27 cellular contexts compared by ENCODE assay signal in genomic region chr11:125351868-125352250, GRCh38.
"Had no signal": no experiment of that assay in that cellular context is flagged by ENCODE, and none has a peak within 500 bp of the region (broad histone marks: within the 10 kb centered on the region; RNA-seq: fewer than 3 reads in every experiment).

No MANE protein-coding gene starts in this region.

- H3K4me1 ChIP-seq: left lung, parathyroid adenoma, suprapubic skin had no signal

- H3K36me3 ChIP-seq: left lung, lower lobe of right lung, neutrophil, suprapubic skin, thoracic aorta, tibial artery, upper lobe of right lung had no signal

- H3K27me3 Mint-ChIP-seq: progenitor cell of endocrine pancreas; stimulated activated naive CD8-positive, alpha-beta T cell treated with anti-CD3 and anti-CD28 coated beads, Interleukin-15, Interleukin-2, amounts not matched to agents 100 ng/mL and 50 ng/mL, for 24 hours had no signal

- H3K4me3 Mint-ChIP-seq: immature natural killer cell; naive thymus-derived CD8-positive, alpha-beta T cell; stimulated activated effector memory CD8-positive, alpha-beta T cell treated with anti-CD3 and anti-CD28 coated beads, Interleukin-12 subunit alpha, Interleukin-12 subunit beta, amount 100 ng/mL, for 72 hours; stimulated activated naive CD8-positive, alpha-beta T cell treated with anti-CD3 and anti-CD28 coated beads, Interleukin-15, Interleukin-2, amounts not matched to agents 100 ng/mL and 50 ng/mL, for 24 hours had no signal

- ATAC-seq: left colon; left lung; lower lobe of right lung; naive thymus-derived CD8-positive, alpha-beta T cell; right cardiac atrium; sciatic nerve; stimulated activated effector memory CD8-positive, alpha-beta T cell treated with anti-CD3 and anti-CD28 coated beads, Interleukin-12 subunit alpha, Interleukin-12 subunit beta, amount 100 ng/mL, for 72 hours; upper lobe of right lung had no signal

- H3K9me3 ChIP-seq: left lung, lower lobe of right lung, neutrophil, suprapubic skin, thoracic aorta, tibial artery, upper lobe of right lung had no signal

- H3K4me3 ChIP-seq: left lung, lower lobe of right lung, skin epidermis, suprapubic skin, thoracic aorta, tibial artery, upper lobe of right lung had no signal

- H3K27me3 ChIP-seq: suprapubic skin, tibial artery, upper lobe of right lung had no signal

- H3K9me3 Mint-ChIP-seq: immature natural killer cell; naive thymus-derived CD8-positive, alpha-beta T cell; stimulated activated effector memory CD8-positive, alpha-beta T cell treated with anti-CD3 and anti-CD28 coated beads, Interleukin-12 subunit alpha, Interleukin-12 subunit beta, amount 100 ng/mL, for 72 hours; stimulated activated naive CD8-positive, alpha-beta T cell treated with anti-CD3 and anti-CD28 coated beads, Interleukin-15, Interleukin-2, amounts not matched to agents 100 ng/mL and 50 ng/mL, for 24 hours had no signal

- H2AFZ ChIP-seq: parathyroid adenoma had no signal

- H3K36me3 Mint-ChIP-seq: immature natural killer cell; naive thymus-derived CD8-positive, alpha-beta T cell; stimulated activated effector memory CD8-positive, alpha-beta T cell treated with anti-CD3 and anti-CD28 coated beads, Interleukin-12 subunit alpha, Interleukin-12 subunit beta, amount 100 ng/mL, for 72 hours had no signal

- H3K27ac ChIP-seq: left lung, lower lobe of right lung, neutrophil, parathyroid adenoma, skin epidermis, suprapubic skin, thoracic aorta, tibial artery, upper lobe of right lung had no signal

- DNase-seq: hippocampal formation; immature natural killer cell; kidney; left colon; lower lobe of right lung; mammary epithelial cell; mesenchymal stem cell; occipital lobe; right cardiac atrium; stimulated activated CD4-positive, alpha-beta T cell treated with anti-CD3 and anti-CD28 coated beads, Interleukin-4, amount 100 ng/mL, for 24 hours; stimulated activated naive CD4-positive, alpha-beta T cell; tibial artery; trophoblast cell; upper lobe of right lung had no signal

- FAIRE-seq: islet of Langerhans, kidney, urothelium cell line had no signal

- H3K9ac ChIP-seq: parathyroid adenoma had no signal

- H3K79me2 ChIP-seq: parathyroid adenoma had no signal

- H3K27ac Mint-ChIP-seq: immature natural killer cell; naive thymus-derived CD8-positive, alpha-beta T cell; progenitor cell of endocrine pancreas; stimulated activated effector memory CD8-positive, alpha-beta T cell treated with anti-CD3 and anti-CD28 coated beads, Interleukin-12 subunit alpha, Interleukin-12 subunit beta, amount 100 ng/mL, for 72 hours; stimulated activated naive CD8-positive, alpha-beta T cell treated with anti-CD3 and anti-CD28 coated beads, Interleukin-15, Interleukin-2, amounts not matched to agents 100 ng/mL and 50 ng/mL, for 24 hours had no signal
